In the genomic region with DNA sequence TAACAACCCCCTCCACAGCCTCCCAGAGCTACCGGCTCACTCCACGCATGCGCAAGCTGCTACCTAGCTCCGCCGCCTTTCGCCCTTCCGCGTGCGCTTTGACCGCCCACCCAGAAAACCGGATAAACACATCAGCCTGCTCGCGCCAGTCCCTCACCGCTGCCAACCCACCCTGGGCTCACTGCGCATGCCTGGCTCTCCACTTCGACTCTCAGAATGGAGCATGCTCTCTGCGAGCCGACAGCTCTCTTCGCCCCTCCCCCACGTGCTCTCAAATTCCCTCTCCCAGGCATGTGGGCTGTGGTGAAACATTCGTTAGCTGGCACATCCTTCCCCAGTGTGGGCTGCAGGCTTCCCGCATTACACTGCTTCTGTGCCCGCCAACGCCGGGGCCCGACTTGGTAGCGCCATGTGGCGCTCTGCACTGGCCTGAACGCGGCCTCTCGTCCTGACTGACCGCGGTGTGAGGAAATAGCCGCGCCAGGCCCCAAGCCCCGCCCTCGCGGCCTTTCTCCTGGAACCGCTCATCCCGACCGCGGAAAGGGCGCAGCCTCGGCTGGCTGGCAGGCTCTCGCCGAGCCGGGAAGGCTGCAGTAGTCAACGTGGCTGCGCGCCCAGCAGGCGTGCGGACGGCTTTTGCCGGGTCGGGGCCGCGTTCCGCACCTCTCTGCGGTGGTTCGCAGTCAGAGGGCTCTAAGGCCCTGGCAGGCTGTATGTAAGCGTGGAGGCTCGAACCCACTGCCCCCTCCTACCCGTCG, we compare ENCODE assay signal across 1 cellular context.
TF ChIP-seq lines count a peak whose summit lies in the region.

No MANE protein-coding gene starts in this region.

TF ChIP-seq in H1, 55 proteins besides CTCF, POLR2A, EP300 and RAD21:
- peak; percentile 43 for TF ChIP-seq TAF7 (optimal IDR thresholded peaks at IDR 0.05; ENCODE audit: borderline replicate concordance, low read depth, low read length)
- TF ChIP-seq FOSL1 (IDR thresholded peaks at IDR 0.05; ENCODE audit: insufficient read depth, low read depth, low read length), result no peak
- TF ChIP-seq, protein P1, sequence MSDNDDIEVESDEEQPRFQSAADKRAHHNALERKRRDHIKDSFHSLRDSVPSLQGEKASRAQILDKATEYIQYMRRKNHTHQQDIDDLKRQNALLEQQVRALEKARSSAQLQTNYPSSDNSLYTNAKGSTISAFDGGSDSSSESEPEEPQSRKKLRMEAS (IDR thresholded peaks at IDR 0.05), result peak; percentile 99
- TF ChIP-seq SIN3A (conservative IDR thresholded peaks at IDR 0.05 in 1 of 2, IDR thresholded peaks at IDR 0.05 in 1 of 2; ENCODE audit: low read depth in 1 of 2, low read length in 2 of 2), result 0 out of 4 replicates have a peak, but pooled peaks of 1 of the 2 experiments have one; percentile 61
- no peak for TF ChIP-seq CBX5 (IDR thresholded peaks at IDR 0.05; ENCODE audit: low read depth, low read length)
- no peak for TF ChIP-seq SP2 (IDR thresholded peaks at IDR 0.05; ENCODE audit: low read length)
- peak; percentile 98 for TF ChIP-seq ASH2L (IDR thresholded peaks at IDR 0.05; ENCODE audit: low read length)
- TF ChIP-seq POLR2AphosphoS5 (IDR thresholded peaks at IDR 0.05; ENCODE audit: low read depth, low read length), result peak; percentile 93
- 0 out of 2 replicates have a peak, but pooled peaks have one; percentile 38 for TF ChIP-seq CREB1 (IDR thresholded peaks at IDR 0.05)
- 0 out of 2 replicates have a peak, but pooled peaks have one; percentile 4 for TF ChIP-seq SP1 (IDR thresholded peaks at IDR 0.05; ENCODE audit: low read depth, low read length)
- TF ChIP-seq TAF1 (IDR thresholded peaks at IDR 0.05; ENCODE audit: low read depth, low read length), result peak; percentile 78; the same call in 1 of the 2 replicates
- TF ChIP-seq TEAD4 (IDR thresholded peaks at IDR 0.05; ENCODE audit: low read depth, low read length), result peak; percentile 67
- TF ChIP-seq KDM4A (IDR thresholded peaks at IDR 0.05; ENCODE audit: low read depth, low read length, severe bottlenecking), result peak; percentile 88
- peak; percentile 88 for TF ChIP-seq PHF8 (conservative IDR thresholded peaks at IDR 0.05; ENCODE audit: low read depth, low read length)
- peak; percentile 77 for TF ChIP-seq TBP (IDR thresholded peaks at IDR 0.05; ENCODE audit: low read depth, low read length)
- TF ChIP-seq, protein P2, sequence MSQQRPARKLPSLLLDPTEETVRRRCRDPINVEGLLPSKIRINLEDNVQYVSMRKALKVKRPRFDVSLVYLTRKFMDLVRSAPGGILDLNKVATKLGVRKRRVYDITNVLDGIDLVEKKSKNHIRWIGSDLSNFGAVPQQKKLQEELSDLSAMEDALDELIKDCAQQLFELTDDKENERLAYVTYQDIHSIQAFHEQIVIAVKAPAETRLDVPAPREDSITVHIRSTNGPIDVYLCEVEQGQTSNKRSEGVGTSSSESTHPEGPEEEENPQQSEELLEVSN (IDR thresholded peaks at IDR 0.05), result peak; percentile 99
- peak; percentile 86 for TF ChIP-seq RBBP5 (IDR thresholded peaks at IDR 0.05; ENCODE audit: borderline replicate concordance, low read depth, low read length)
- peak; percentile 54 for TF ChIP-seq SAP30 (IDR thresholded peaks at IDR 0.05; ENCODE audit: insufficient read depth, insufficient replicate concordance, low read length)
- TF ChIP-seq, protein P3, sequence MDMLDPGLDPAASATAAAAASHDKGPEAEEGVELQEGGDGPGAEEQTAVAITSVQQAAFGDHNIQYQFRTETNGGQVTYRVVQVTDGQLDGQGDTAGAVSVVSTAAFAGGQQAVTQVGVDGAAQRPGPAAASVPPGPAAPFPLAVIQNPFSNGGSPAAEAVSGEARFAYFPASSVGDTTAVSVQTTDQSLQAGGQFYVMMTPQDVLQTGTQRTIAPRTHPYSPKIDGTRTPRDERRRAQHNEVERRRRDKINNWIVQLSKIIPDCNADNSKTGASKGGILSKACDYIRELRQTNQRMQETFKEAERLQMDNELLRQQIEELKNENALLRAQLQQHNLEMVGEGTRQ (IDR thresholded peaks at IDR 0.05; ENCODE audit: low read length), result peak; percentile 32; the same call in 1 of the 2 replicates
- TF ChIP-seq MAFK (IDR thresholded peaks at IDR 0.05; ENCODE audit: low read depth, low read length), result no peak
- TF ChIP-seq CEBPB (IDR thresholded peaks at IDR 0.05; ENCODE audit: low read depth, low read length), result peak; percentile 50
- TF ChIP-seq CTBP2 (IDR thresholded peaks at IDR 0.05; ENCODE audit: borderline replicate concordance, insufficient read depth, insufficient read length, low read length), result no peak
- peak in 1 of 2 experiments; percentile 84; a peak in 2 of 4 replicates for TF ChIP-seq HDAC2 (IDR thresholded peaks at IDR 0.05; ENCODE audit: borderline replicate concordance in 1 of 2, low read depth in 2 of 2, low read length in 2 of 2)
- 0 out of 2 replicates have a peak, but pooled peaks have one; percentile 41 for TF ChIP-seq SP4 (IDR thresholded peaks at IDR 0.05; ENCODE audit: low read length)
- 0 out of 2 replicates have a peak, but pooled peaks have one; percentile 39 for TF ChIP-seq BACH1 (IDR thresholded peaks at IDR 0.05; ENCODE audit: low read length)
- TF ChIP-seq NRF1 (IDR thresholded peaks at IDR 0.05; ENCODE audit: low read depth, low read length), result peak; percentile 85
- TF ChIP-seq KDM1A (IDR thresholded peaks at IDR 0.05; ENCODE audit: borderline replicate concordance, low read length), result 0 out of 2 replicates have a peak, but pooled peaks have one; percentile 58
- no peak for TF ChIP-seq NANOG (IDR thresholded peaks at IDR 0.05; ENCODE audit: insufficient read depth, low read depth, low read length, poor library complexity, severe bottlenecking)
- TF ChIP-seq KDM5A (IDR thresholded peaks at IDR 0.05; ENCODE audit: low read length), result no peak
TF ChIP-seq in H1: peak in this region for 22.
